9 cellular contexts compared by ENCODE assay signal in the genomic region with DNA sequence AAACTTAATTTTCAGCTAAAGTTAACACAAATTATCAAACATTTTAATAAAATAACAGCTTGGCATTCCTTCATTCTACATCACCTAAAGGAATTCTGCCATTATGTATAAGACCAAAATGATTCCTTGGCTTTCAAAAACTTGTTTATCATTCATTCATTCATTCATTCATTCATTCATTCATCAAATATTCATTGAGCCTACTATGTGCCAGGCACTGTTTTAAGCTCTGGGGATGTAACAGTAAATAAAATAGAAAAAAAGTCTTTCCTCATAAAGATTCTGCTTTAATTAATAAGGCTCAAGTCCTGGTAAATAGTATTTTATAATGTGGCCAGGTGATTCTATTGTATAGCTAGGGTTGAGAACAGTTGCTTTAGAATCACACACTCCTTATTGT.
"Had no signal": no experiment of that assay in that cellular context is flagged by ENCODE, and none has a peak within 500 bp of the region (broad histone marks: within the 10 kb centered on the region; RNA-seq: fewer than 3 reads in every experiment).

No MANE protein-coding gene starts in this region.

- H3K27ac ChIP-seq: GM23248, HL-60 had no signal

- H2AFZ ChIP-seq: GM23248 had no signal

- H3K9me3 ChIP-seq: HAP-1 had no signal

- DNase-seq: GM23248, H7, HFFc6, KG1 had no signal

- FAIRE-seq: H1, HepG2 had no signal

- H3K4me3 ChIP-seq: GM23248, HAP-1 had no signal

- H3K9ac ChIP-seq: GM23248 had no signal

- H3K4me1 ChIP-seq: HAP-1 had no signal

- H3K36me3 ChIP-seq: HAP-1 had no signal

- ATAC-seq: HCT116, HepG2 had no signal
